ENCODE assay signal across 8 cellular contexts in the genomic region with DNA sequence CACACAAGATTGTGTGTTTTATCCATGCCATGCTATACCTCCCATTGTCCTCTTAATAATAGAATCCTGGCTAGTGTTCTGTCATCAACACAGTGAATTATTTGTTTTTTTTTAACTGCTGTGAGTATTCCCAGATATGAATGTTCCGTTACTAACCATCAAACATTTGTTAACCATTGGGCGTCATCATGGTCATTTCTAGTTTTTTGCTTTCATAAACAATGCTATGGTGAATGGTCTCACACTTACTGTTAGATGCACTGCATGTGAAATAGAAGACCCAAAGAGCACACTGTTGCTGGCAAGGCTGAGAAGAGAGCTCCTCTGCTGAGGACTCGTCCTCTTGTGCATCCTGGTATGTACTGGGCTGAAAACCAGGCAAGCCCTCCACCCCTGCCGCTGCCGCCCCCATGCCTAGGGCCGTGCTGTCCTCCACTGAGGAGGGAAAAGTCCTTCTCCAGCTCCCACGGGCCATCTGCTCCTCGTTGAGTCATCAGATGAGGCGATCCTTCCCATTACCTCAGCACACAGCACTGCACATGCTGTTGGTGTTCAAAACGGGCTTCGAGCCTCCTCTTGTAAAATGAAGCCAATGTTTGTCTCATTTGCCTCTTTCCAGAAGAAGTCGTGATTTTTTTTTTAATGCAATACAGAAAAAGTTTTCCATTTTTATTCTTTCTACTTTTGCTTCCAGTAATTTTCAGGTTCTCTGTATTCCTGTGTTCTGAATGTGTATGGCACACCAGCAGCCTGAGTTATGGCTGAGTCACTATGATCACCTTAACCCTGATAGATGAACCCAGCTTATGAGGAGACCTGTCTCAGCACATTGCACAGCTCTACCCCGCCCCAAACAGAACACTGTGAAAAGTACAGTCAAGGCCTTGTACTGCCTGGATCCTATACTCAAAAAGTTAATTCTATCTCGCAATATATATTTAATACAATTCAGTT.
A peak's percentile ranks its signal among the peaks of the same experiment; 100 is the strongest.
DNase-seq lines count a peak whose midpoint lies in the region; TF ChIP-seq lines count a peak whose summit lies in the region.

No MANE protein-coding gene starts in this region.

- peaks cover 14% of the 10 kb centered on the region for H3F3A ChIP-seq in SK-N-SH (replicated peaks; ENCODE audit: insufficient read depth)

- peaks cover 7% of the 10 kb centered on the region for H3K36me3 Mint-ChIP-seq in progenitor cell of endocrine pancreas (ENCODE audit: insufficient read depth)

- H3K27me3 ChIP-seq in SK-N-SH (ENCODE audit: insufficient read depth): no peaks in the 10 kb centered on the region

- POLR2A ChIA-PET in SK-N-SH (lab: Yijun Ruan, JAX): no interaction called here

- TF ChIP-seq CTCF in SK-N-SH (IDR thresholded peaks at IDR 0.05): no peak
- no peak for TF ChIP-seq CTCF in foreskin fibroblast (IDR thresholded peaks at IDR 0.05; ENCODE audit: low read depth, low read length)
- no peak for TF ChIP-seq CTCF in progenitor cell of endocrine pancreas (IDR thresholded peaks at IDR 0.05; ENCODE audit: unreplicated experiment)

- H3K4me3 ChIP-seq in SK-N-SH (ENCODE audit: low read depth in 2 of 2, low read length in 1 of 2) (no peak overlapping the region), foreskin fibroblast (ENCODE audit: low read depth in 1 of 2, low read length in 2 of 2) (no peak overlapping the region)

- no peaks in the 10 kb centered on the region for H3K27me3 Mint-ChIP-seq in progenitor cell of endocrine pancreas

- no peak for TF ChIP-seq RAD21 in SK-N-SH (IDR thresholded peaks at IDR 0.05; ENCODE audit: low read length)

- H3K27ac ChIP-seq in SK-N-SH (ENCODE audit: low read depth in 2 of 2, low read length in 1 of 2): peak overlapping the region; percentile 39 to 77

- peaks cover 22% of the 10 kb centered on the region for H3K4me1 Mint-ChIP-seq in progenitor cell of endocrine pancreas (ENCODE audit: low read depth)

- no peaks in the 10 kb centered on the region for H3K9me3 ChIP-seq in SK-N-SH

- WGBS in SK-N-SH (ENCODE audit: low lambda C conversion rate): 38% methylated on average over 14 of the region's 14 CpGs

- no peak overlapping the region for H2AFZ ChIP-seq in SK-N-SH (ENCODE audit: low read depth)

- no peak overlapping the region for H3K9ac ChIP-seq in SK-N-SH

- H4K20me1 ChIP-seq in SK-N-SH (ENCODE audit: insufficient read depth): no peaks in the 10 kb centered on the region

- no peaks in the 10 kb centered on the region for H3K9me3 Mint-ChIP-seq in progenitor cell of endocrine pancreas (ENCODE audit: low read depth)

- peaks cover 16 to 37% of the 10 kb centered on the region in 2 experiments; a peak in 3 of 4 replicates for H3K4me1 ChIP-seq in SK-N-SH (ENCODE audit: control insufficient read depth in 1 of 2, insufficient read depth in 2 of 2, low read depth in 1 of 2, low read length in 1 of 2)

- TF ChIP-seq EP300 in SK-N-SH (IDR thresholded peaks at IDR 0.05; ENCODE audit: borderline replicate concordance in 1 of 2, low read depth in 1 of 2, low read length in 1 of 2): peak in 1 of 2 experiments; percentile 32; a peak in 1 of 4 replicates

- no peaks in the 10 kb centered on the region for H3K9me2 ChIP-seq in SK-N-SH

- no peak overlapping the region for H3K4me2 ChIP-seq in SK-N-SH

- H3K4me3 Mint-ChIP-seq in progenitor cell of endocrine pancreas (ENCODE audit: low read depth): no peak overlapping the region

- no peaks in the 10 kb centered on the region for H3K36me3 ChIP-seq in SK-N-SH (replicated peaks in 1 of 2; ENCODE audit: control insufficient read depth in 1 of 2, insufficient read depth in 2 of 2, low read length in 1 of 2)

- peak overlapping the region; percentile 46 for H3K27ac Mint-ChIP-seq in progenitor cell of endocrine pancreas

- CTCF ChIA-PET in SK-N-SH (lab: Yijun Ruan, JAX): no interaction called here

- peak; percentile 93 for DNase-seq in Daoy (ENCODE audit: low read depth)
- DNase-seq in SK-N-SH: no peak
- DNase-seq in foreskin fibroblast: peak; percentile 87 to 93
- no peak for DNase-seq in progenitor cell of endocrine pancreas (ENCODE audit: low spot score, unreplicated experiment)
- DNase-seq in KG1 (lab: John Stamatoyannopoulos, UW): no peak
- no peak for DNase-seq in SK-N-DZ (ENCODE audit: low spot score)
- no peak for DNase-seq in NCI-H1417 treated with DMSO at 0.1 percent for 48 hours (lab: John Stamatoyannopoulos, UW)
- no peak for DNase-seq in effector CD8-positive, alpha-beta T cell (lab: John Stamatoyannopoulos, UW)

- H3K79me2 ChIP-seq in SK-N-SH (ENCODE audit: insufficient read depth): no peaks in the 10 kb centered on the region

TF ChIP-seq in SK-N-SH, 30 proteins besides CTCF, POLR2A, EP300 and RAD21:
- TF ChIP-seq JUND (IDR thresholded peaks at IDR 0.05): peak; percentile 71
- TF ChIP-seq, protein P1, sequence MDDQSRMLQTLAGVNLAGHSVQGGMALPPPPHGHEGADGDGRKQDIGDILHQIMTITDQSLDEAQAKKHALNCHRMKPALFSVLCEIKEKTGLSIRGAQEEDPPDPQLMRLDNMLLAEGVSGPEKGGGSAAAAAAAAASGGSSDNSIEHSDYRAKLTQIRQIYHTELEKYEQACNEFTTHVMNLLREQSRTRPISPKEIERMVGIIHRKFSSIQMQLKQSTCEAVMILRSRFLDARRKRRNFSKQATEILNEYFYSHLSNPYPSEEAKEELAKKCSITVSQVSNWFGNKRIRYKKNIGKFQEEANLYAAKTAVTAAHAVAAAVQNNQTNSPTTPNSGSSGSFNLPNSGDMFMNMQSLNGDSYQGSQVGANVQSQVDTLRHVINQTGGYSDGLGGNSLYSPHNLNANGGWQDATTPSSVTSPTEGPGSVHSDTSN (IDR thresholded peaks at IDR 0.05): peak; percentile 3; the same call in 1 of the 2 replicates
- TF ChIP-seq FOSL2 (IDR thresholded peaks at IDR 0.05; ENCODE audit: borderline replicate concordance, low read depth): peak; percentile 73
- TF ChIP-seq TCF12 (IDR thresholded peaks at IDR 0.05): peak; percentile 85
- TF ChIP-seq, protein P2, sequence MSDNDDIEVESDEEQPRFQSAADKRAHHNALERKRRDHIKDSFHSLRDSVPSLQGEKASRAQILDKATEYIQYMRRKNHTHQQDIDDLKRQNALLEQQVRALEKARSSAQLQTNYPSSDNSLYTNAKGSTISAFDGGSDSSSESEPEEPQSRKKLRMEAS (IDR thresholded peaks at IDR 0.05; ENCODE audit: low read depth): peak; percentile 99
- TF ChIP-seq, protein P3, sequence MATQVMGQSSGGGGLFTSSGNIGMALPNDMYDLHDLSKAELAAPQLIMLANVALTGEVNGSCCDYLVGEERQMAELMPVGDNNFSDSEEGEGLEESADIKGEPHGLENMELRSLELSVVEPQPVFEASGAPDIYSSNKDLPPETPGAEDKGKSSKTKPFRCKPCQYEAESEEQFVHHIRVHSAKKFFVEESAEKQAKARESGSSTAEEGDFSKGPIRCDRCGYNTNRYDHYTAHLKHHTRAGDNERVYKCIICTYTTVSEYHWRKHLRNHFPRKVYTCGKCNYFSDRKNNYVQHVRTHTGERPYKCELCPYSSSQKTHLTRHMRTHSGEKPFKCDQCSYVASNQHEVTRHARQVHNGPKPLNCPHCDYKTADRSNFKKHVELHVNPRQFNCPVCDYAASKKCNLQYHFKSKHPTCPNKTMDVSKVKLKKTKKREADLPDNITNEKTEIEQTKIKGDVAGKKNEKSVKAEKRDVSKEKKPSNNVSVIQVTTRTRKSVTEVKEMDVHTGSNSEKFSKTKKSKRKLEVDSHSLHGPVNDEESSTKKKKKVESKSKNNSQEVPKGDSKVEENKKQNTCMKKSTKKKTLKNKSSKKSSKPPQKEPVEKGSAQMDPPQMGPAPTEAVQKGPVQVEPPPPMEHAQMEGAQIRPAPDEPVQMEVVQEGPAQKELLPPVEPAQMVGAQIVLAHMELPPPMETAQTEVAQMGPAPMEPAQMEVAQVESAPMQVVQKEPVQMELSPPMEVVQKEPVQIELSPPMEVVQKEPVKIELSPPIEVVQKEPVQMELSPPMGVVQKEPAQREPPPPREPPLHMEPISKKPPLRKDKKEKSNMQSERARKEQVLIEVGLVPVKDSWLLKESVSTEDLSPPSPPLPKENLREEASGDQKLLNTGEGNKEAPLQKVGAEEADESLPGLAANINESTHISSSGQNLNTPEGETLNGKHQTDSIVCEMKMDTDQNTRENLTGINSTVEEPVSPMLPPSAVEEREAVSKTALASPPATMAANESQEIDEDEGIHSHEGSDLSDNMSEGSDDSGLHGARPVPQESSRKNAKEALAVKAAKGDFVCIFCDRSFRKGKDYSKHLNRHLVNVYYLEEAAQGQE (IDR thresholded peaks at IDR 0.05; ENCODE audit: low read depth, low read length): no peak

Comparison
In these comparisons a context has a peak if more than half of its experiments do, and no peak if none do; other contexts are left out.
1. DNase-seq: peak in Daoy (single experiment) and foreskin fibroblast (2 of 2); none in SK-N-SH (single experiment), progenitor cell of endocrine pancreas (single experiment), KG1 (single experiment), SK-N-DZ (single experiment), NCI-H1417 treated with DMSO at 0.1 percent for 48 hours (single experiment) and effector CD8-positive, alpha-beta T cell (single experiment).